8 cellular contexts compared by ENCODE assay signal in the genomic region with DNA sequence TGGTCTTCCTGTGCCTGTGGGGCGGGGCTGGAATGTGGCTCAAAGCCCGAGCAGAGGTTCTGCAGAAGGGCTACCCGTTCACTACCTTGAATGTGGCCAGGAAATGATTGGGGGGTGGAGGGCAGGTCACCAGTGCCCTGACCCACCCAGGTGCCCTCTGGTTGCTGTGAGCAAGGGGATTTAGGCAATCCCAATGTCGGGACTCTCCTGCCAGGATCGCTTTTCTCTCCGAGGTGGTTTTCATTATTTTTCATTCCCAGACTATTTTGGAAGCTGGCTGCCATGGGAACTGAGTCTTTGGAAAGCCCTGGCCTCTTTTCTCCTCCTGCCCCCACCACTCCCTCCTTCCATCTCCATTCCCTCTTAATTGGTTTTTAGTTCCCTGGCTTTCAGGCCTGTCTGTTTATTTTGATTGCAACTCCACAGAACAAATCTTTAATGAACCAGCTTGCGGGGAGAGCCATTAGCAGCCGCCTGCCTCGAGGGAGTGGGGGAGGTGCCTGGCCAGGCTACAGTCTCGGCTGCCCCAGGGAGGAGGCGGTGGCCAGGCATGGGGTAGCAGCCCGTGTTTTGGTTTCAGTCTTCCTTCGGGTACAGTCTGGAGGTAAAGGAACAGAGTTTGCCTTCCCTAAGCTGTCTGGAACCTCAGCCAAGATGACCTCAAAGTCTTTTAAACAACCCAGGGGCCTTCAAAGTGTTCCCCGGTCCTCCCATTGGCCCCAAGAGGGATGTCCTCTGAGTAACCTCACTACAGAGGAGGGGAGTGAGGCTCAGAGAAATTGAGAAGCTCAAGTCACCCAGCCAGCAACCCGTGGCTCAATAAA.
DNase-seq lines count a peak whose midpoint lies in the region; ATAC-seq, FAIRE-seq and TF ChIP-seq lines count a peak whose summit lies in the region.

No MANE protein-coding gene starts in this region.

- 42 to 46% methylated on average over 15 of the region's 15 CpGs for WGBS in pancreas, 2 donors

- no peaks in the 10 kb centered on the region for H4K20me1 ChIP-seq in PC-3 (ENCODE audit: low read length)

- no peaks in the 10 kb centered on the region for H3F3A ChIP-seq in PC-3 (ENCODE audit: low read length, unreplicated experiment)

- H3K9me3 ChIP-seq in PC-3 (ENCODE audit: low read length) (no peaks in the 10 kb centered on the region), pancreas (no peaks in the 10 kb centered on the region)

- no peaks in the 10 kb centered on the region for H3K79me2 ChIP-seq in PC-3 (ENCODE audit: low read length)

- no peaks in the 10 kb centered on the region for H3K27me3 ChIP-seq in PC-3 (ENCODE audit: low read length)
- H3K27me3 ChIP-seq in pancreas, result peaks cover 0 to 3% (median 0%) of the 10 kb centered on the region in 4 donors

- no peak overlapping the region for H3K27ac ChIP-seq in PC-3 (ENCODE audit: low read length)
- H3K27ac ChIP-seq in pancreas, result peak overlapping the region in 1 of 4 donors; percentile 37

- peak overlapping the region; percentile 50 for H2AFZ ChIP-seq in PC-3 (ENCODE audit: low read length)

- CTCF ChIA-PET in PC-3 (lab: Charles Lee), result interaction anchor here (0.6 kb wide), 1 partner anchor 104 kb away, joined by 3 read pairs; no protein-coding TSS in a partner anchor

- H3K9ac ChIP-seq in PC-3 (ENCODE audit: low read length), result no peak overlapping the region

- ATAC-seq in PC-3 (peak; percentile 31; the same call in 1 of the 2 replicates), pancreas (peak; percentile 22 to 63 (median 48)), HG02870 (IDR thresholded peaks at IDR 0.05; ENCODE audit: unreplicated experiment) (no peak), HG03442 (IDR thresholded peaks at IDR 0.05; ENCODE audit: unreplicated experiment) (no peak)

- H3K4me3 ChIP-seq in PC-3 (ENCODE audit: low read length) (no peak overlapping the region), fibroblast of villous mesenchyme (ENCODE audit: low read depth, low read length) (no peak overlapping the region), pancreas (no peak overlapping the region)

- H3K4me2 ChIP-seq in PC-3 (ENCODE audit: low read length), result peak overlapping the region; percentile 33

- FAIRE-seq in pancreas (lab: Jason Lieb, UNC), result no peak

- POLR2A ChIA-PET in PC-3 (lab: Charles Lee; ENCODE audit: unreplicated experiment), result no interaction called here

- no TSS peak for BruUV-seq in PC-3 (replicated peaks; lab: Mats Ljungman, UMichigan)

- peak; percentile 77 for DNase-seq in GM03348 (ENCODE audit: low spot score)
- no peak for DNase-seq in PC-3
- peak; percentile 68 for DNase-seq in fibroblast of villous mesenchyme (ENCODE audit: low read depth)
- DNase-seq in pancreas, result peak in 1 of 6 donors; percentile 23
- no peak for DNase-seq in CD1c-positive myeloid dendritic cell (ENCODE audit: extremely low spot score)
- DNase-seq in SIG-M5 treated with dmso at 0.1 percent for 504 hours (lab: John Stamatoyannopoulos, UW; ENCODE audit: unreplicated experiment), result no peak

- TF ChIP-seq CTCF in PC-3 (conservative IDR thresholded peaks at IDR 0.05; ENCODE audit: low read depth, low read length) (no peak), fibroblast of villous mesenchyme (IDR thresholded peaks at IDR 0.05; ENCODE audit: insufficient read depth, low read depth, low read length) (no peak), pancreas (IDR thresholded peaks at IDR 0.05) (no peak)

- H3K4me1 ChIP-seq in PC-3 (ENCODE audit: insufficient read depth, low read length) (peaks cover 9% of the 10 kb centered on the region; the same call in 1 of the 2 replicates), pancreas (peaks cover 0 to 20% (median 5%) of the 10 kb centered on the region in 3 donors)

- intact Hi-C loops in PC-3 (cut with micrococcal nuclease), result no loop called here
- intact Hi-C loops in pancreas (cut with DNase I), result no loop called here

- no peaks in the 10 kb centered on the region for H3K9me2 ChIP-seq in PC-3 (replicated peaks; ENCODE audit: low read length)

- no peaks in the 10 kb centered on the region for H3K36me3 ChIP-seq in PC-3 (ENCODE audit: low read depth, low read length)
- no peaks in the 10 kb centered on the region for H3K36me3 ChIP-seq in pancreas

Comparison
In these comparisons a context has a peak if more than half of its experiments do, and no peak if none do; other contexts are left out.
1. DNase-seq: peak in GM03348 (single experiment) and fibroblast of villous mesenchyme (single experiment); none in PC-3 (single experiment), CD1c-positive myeloid dendritic cell (single experiment) and SIG-M5 treated with dmso at 0.1 percent for 504 hours (single experiment).
2. ATAC-seq: peak in PC-3 (single experiment) and pancreas (4 of 4); none in HG02870 (single experiment) and HG03442 (single experiment).